Comparison of ENCODE assay signal across 14 cellular contexts in the genomic region with DNA sequence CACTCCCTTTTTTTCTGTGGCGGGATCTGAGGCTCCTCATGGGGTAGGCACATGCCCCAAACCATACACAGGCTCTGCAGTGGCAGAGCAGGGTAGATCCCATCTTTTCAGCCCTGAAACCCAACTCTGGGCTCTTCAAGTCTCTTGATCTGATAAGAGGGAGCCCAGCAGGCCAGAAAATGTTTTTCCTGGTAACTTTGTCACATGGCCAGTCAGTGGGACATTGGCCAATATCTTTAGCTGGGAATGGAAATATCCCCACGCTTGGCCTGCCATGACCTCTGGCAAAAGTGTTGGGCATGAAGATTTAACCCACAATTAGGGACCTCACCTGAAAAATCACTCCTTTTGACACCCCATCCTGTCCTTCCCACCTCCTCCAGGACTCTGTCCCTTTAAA. TPM values are rescaled to one million over a fixed set of nuclear protein-coding genes. Genes with fewer than 3 reads are reported as not detected.
"Had no signal": no experiment of that assay in that cellular context is flagged by ENCODE, and none has a peak within 500 bp of the region (broad histone marks: within the 10 kb centered on the region; RNA-seq: fewer than 3 reads in every experiment).

No MANE protein-coding gene starts in this region.

- H3K9me3 Mint-ChIP-seq: activated naive CD4-positive, alpha-beta T cell treated with anti-CD3 and anti-CD28 coated beads, Interleukin-2, amount 50 U/mL, for 24 hours; memory B cell; natural killer cell treated with Interleukin-12 subunit alpha and Interleukin-12 subunit beta and Interleukin-15 and Interleukin-18, amount 100 ng/mL, for 72 hours; stimulated activated naive CD8-positive, alpha-beta T cell treated with anti-CD3 and anti-CD28 coated beads, Interleukin-15, Interleukin-2, amounts not matched to agents 100 ng/mL and 50 ng/mL, for 24 hours had no signal

- H3K4me3 ChIP-seq: testis had no signal

- DNase-seq: activated T-cell treated with anti-CD3 and anti-CD28 coated beads, Interleukin-2, amount 50 U/mL, for 1 hour; foreskin keratinocyte; occipital lobe; stimulated activated CD4-positive, alpha-beta T cell treated with anti-CD3 and anti-CD28 coated beads, Interleukin-15, amount 100 ng/mL, for 24 hours; stimulated activated CD4-positive, alpha-beta T cell treated with anti-CD3 and anti-CD28 coated beads, Interleukin-4, amount 100 ng/mL, for 24 hours; testis had no signal

- H3K9me3 ChIP-seq: testis had no signal

- H3K36me3 Mint-ChIP-seq: activated naive CD4-positive, alpha-beta T cell treated with anti-CD3 and anti-CD28 coated beads, Interleukin-2, amount 50 U/mL, for 24 hours; memory B cell; natural killer cell treated with Interleukin-12 subunit alpha and Interleukin-12 subunit beta and Interleukin-15 and Interleukin-18, amount 100 ng/mL, for 72 hours had no signal

- H3K4me1 ChIP-seq: foreskin keratinocyte, testis had no signal

- H3K4me3 Mint-ChIP-seq: activated naive CD4-positive, alpha-beta T cell treated with anti-CD3 and anti-CD28 coated beads, Interleukin-2, amount 50 U/mL, for 24 hours; memory B cell; natural killer cell treated with Interleukin-12 subunit alpha and Interleukin-12 subunit beta and Interleukin-15 and Interleukin-18, amount 100 ng/mL, for 72 hours; stimulated activated naive CD8-positive, alpha-beta T cell treated with anti-CD3 and anti-CD28 coated beads, Interleukin-15, Interleukin-2, amounts not matched to agents 100 ng/mL and 50 ng/mL, for 24 hours had no signal

- H3K27ac Mint-ChIP-seq: activated naive CD4-positive, alpha-beta T cell treated with anti-CD3 and anti-CD28 coated beads, Interleukin-2, amount 50 U/mL, for 24 hours; memory B cell; natural killer cell treated with Interleukin-12 subunit alpha and Interleukin-12 subunit beta and Interleukin-15 and Interleukin-18, amount 100 ng/mL, for 72 hours; stimulated activated naive CD8-positive, alpha-beta T cell treated with anti-CD3 and anti-CD28 coated beads, Interleukin-15, Interleukin-2, amounts not matched to agents 100 ng/mL and 50 ng/mL, for 24 hours had no signal

- H3K4me1 Mint-ChIP-seq: activated naive CD4-positive, alpha-beta T cell treated with anti-CD3 and anti-CD28 coated beads, Interleukin-2, amount 50 U/mL, for 24 hours had no signal

- H3K27me3 ChIP-seq: foreskin keratinocyte, testis had no signal

- ATAC-seq: activated CD4-positive, CD25-positive, alpha-beta regulatory T cell treated with anti-CD3 and anti-CD28 coated beads, Interleukin-2, amount 50 U/mL, for 24 hours; foreskin keratinocyte; left lobe of liver; natural killer cell treated with Interleukin-12 subunit alpha and Interleukin-12 subunit beta and Interleukin-15 and Interleukin-18, amount 100 ng/mL, for 72 hours had no signal

- H3K27me3 Mint-ChIP-seq: activated naive CD4-positive, alpha-beta T cell treated with anti-CD3 and anti-CD28 coated beads, Interleukin-2, amount 50 U/mL, for 24 hours; natural killer cell treated with Interleukin-12 subunit alpha and Interleukin-12 subunit beta and Interleukin-15 and Interleukin-18, amount 100 ng/mL, for 72 hours; stimulated activated naive CD8-positive, alpha-beta T cell treated with anti-CD3 and anti-CD28 coated beads, Interleukin-15, Interleukin-2, amounts not matched to agents 100 ng/mL and 50 ng/mL, for 24 hours had no signal

- H3K27ac ChIP-seq: foreskin keratinocyte, testis had no signal

RNA-seq across cellular contexts. Expression of a gene that starts 8.1 kb away (rescaled TPM):
- total RNA-seq: T-helper 2 cell treated with Interferon-gamma antibody and Interleukin-4, amounts not matched to agents 100 ng/mL and 5 ng/mL, for 36 hours had no signal

RNA-seq across cellular contexts. Expression of a gene that starts 9.4 kb away (rescaled TPM):
- total RNA-seq: left lobe of liver; natural killer cell treated with Interleukin-12 subunit alpha and Interleukin-12 subunit beta and Interleukin-15 and Interleukin-18, amount 100 ng/mL, for 72 hours; occipital lobe; T-helper 2 cell treated with Interferon-gamma antibody and Interleukin-4, amounts not matched to agents 100 ng/mL and 5 ng/mL, for 36 hours; urinary bladder had no signal
- polyA plus RNA-seq: urinary bladder had no signal
